ENCODE assay signal across 9 cellular contexts in the genomic region with DNA sequence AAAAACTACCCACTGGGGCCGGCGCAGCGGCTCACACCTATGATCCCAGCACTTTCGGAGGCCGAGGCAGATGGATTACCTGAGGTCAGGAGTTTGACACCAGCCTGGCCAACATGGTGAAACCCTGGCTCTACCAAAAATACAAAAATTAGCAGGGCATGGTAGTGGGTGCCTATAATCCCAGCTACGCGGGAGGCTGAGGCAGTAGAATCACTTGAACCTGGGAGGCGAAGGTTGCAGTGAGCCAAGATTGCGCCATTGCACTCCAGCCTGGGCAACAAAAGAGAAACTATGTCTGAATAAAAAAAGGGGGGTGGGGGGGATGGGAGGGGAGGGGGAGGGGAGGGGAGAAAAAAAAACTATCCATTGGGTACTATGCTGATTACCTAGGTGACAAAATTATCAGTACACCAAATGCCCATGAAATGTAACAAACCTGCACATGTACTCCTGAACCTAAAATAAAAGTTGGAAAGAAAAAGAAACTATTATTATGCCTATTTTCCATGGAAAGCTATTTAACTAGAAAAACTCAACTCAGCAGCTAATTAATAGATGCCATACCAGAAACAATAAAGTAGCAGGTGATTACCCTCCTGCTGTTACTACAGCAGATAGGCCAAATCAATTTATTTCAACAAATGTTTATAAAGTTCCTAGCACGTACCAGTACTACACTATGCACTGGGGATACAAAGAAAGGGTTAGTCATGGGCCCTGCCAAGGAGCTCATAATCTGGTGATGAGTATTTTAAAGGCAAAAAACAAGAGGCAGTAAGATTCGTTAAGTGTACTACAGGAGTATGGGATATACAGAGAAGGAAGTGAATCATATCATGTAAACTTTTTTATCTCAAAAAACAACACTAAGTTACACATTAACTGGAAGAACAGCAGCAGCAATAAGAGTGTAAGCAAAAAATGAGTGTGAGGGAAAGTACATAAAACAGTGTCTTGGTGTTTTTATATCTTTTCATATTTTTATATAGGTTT.
DNase-seq lines count a peak whose midpoint lies in the region; ATAC-seq and TF ChIP-seq lines count a peak whose summit lies in the region.
"Had no signal": no experiment of that assay in that cellular context is flagged by ENCODE, and none has a peak within 500 bp of the region (broad histone marks: within the 10 kb centered on the region; RNA-seq: fewer than 3 reads in every experiment).

No MANE protein-coding gene starts in this region.

- POLR2A ChIA-PET in PC-9 (lab: Charles Lee; ENCODE audit: unreplicated experiment) = interaction anchor here (0.7 kb wide), 1 partner anchor 17 kb away, joined by 6 read pairs; no protein-coding TSS in a partner anchor

- H3F3A ChIP-seq in PC-9 (ENCODE audit: insufficient read depth, low read depth) = no peaks in the 10 kb centered on the region

- no TSS peak for BruUV-seq in PC-9 (replicated peaks; lab: Mats Ljungman, UMichigan)

- H3K4me3 ChIP-seq in astrocyte of the spinal cord (ENCODE audit: low read depth, low read length) (no peak overlapping the region), PC-9 (no peak overlapping the region)
- H3K4me3 ChIP-seq: cardiac muscle cell had no signal

- ATAC-seq in GM19452 (IDR thresholded peaks at IDR 0.05; ENCODE audit: unreplicated experiment) (peak; percentile 98), HG03439 (IDR thresholded peaks at IDR 0.05; ENCODE audit: unreplicated experiment) (peak; percentile 71)

- TF ChIP-seq CTCF in astrocyte of the spinal cord (IDR thresholded peaks at IDR 0.05; ENCODE audit: low read depth, low read length) (no peak), PC-9 (conservative IDR thresholded peaks at IDR 0.05) (no peak)

- in situ Hi-C loops in astrocyte of the spinal cord (cut with HindIII; ENCODE audit: low sequenced_read_pairs) = no loop called here

- no peaks in the 10 kb centered on the region for H3K79me2 ChIP-seq in PC-9 (ENCODE audit: low read depth)

- DNase-seq in AG20443 (ENCODE audit: low spot score) = peak; percentile 18
- DNase-seq in astrocyte of the spinal cord (ENCODE audit: low read depth, low spot score) = peak; percentile 75
- DNase-seq in amniotic stem cell (lab: John Stamatoyannopoulos, UW) = no peak
- DNase-seq in PC-9 = no peak
- DNase-seq in NCI-H1092 treated with DMSO at 0.1 percent for 48 hours (lab: John Stamatoyannopoulos, UW) = no peak
- DNase-seq in NCI-H2196 treated with DMSO at 0.1 percent for 48 hours (lab: John Stamatoyannopoulos, UW; ENCODE audit: unreplicated experiment) = no peak

- intact Hi-C loops in PC-9 (cut with micrococcal nuclease; ENCODE audit: unreplicated experiment) = no loop called here

- H3K27ac ChIP-seq in PC-9 = no peak overlapping the region
- H3K27ac ChIP-seq: cardiac muscle cell had no signal

- no peak overlapping the region for H2AFZ ChIP-seq in PC-9

- CTCF ChIA-PET in PC-9 (lab: Charles Lee) = no interaction called here

- no peaks in the 10 kb centered on the region for H3K9me2 ChIP-seq in PC-9 (ENCODE audit: insufficient read depth)

- H4K20me1 ChIP-seq in PC-9 (ENCODE audit: insufficient read depth) = no peaks in the 10 kb centered on the region

- H3K9me3 ChIP-seq in PC-9 (ENCODE audit: insufficient read depth, low read depth) = no peaks in the 10 kb centered on the region

- H3K4me2 ChIP-seq in PC-9 = no peak overlapping the region

- no peaks in the 10 kb centered on the region for H3K4me1 ChIP-seq in PC-9 (replicated peaks; ENCODE audit: insufficient read depth)

- no peaks in the 10 kb centered on the region for H3K27me3 ChIP-seq in PC-9 (ENCODE audit: insufficient read depth, low read depth)
- H3K27me3 ChIP-seq: cardiac muscle cell had no signal

- no peaks in the 10 kb centered on the region for H3K36me3 ChIP-seq in PC-9 (ENCODE audit: low read depth)
- H3K36me3 ChIP-seq: cardiac muscle cell had no signal

Comparison
In these comparisons a context has a peak if more than half of its experiments do, and no peak if none do; other contexts are left out.
1. DNase-seq: peak in AG20443 (single experiment) and astrocyte of the spinal cord (single experiment); none in amniotic stem cell (single experiment), PC-9 (0 of 2), NCI-H1092 treated with DMSO at 0.1 percent for 48 hours (single experiment) and NCI-H2196 treated with DMSO at 0.1 percent for 48 hours (single experiment).